ENCODE assay signal across 15 cellular contexts in genomic region chr3:72423643-72424042, GRCh38. TPM values are rescaled to one million over a fixed set of nuclear protein-coding genes. Genes with fewer than 3 reads are reported as not detected.
DNase-seq lines count a peak whose midpoint lies in the region; ATAC-seq, FAIRE-seq and TF ChIP-seq lines count a peak whose summit lies in the region.
"Had no signal": no experiment of that assay in that cellular context is flagged by ENCODE, and none has a peak within 500 bp of the region (broad histone marks: within the 10 kb centered on the region; RNA-seq: fewer than 3 reads in every experiment).

No MANE protein-coding gene starts in this region.

- H3K27ac Mint-ChIP-seq in activated T-cell treated with anti-CD3 and anti-CD28 coated beads, Interleukin-2, amount 50 U/mL, for 24 hours, result peak overlapping the region; percentile 59
- H3K27ac Mint-ChIP-seq in activated T-cell treated with anti-CD3 and anti-CD28 coated beads, Interleukin-2, amount 50 U/mL, for 72 hours, result no peak overlapping the region
- H3K27ac Mint-ChIP-seq: CD8-positive, alpha-beta T cell had no signal

- H3K4me1 Mint-ChIP-seq in activated T-cell treated with anti-CD3 and anti-CD28 coated beads, Interleukin-2, amount 50 U/mL, for 24 hours (ENCODE audit: low read depth), result peaks cover 91% of the 10 kb centered on the region
- peaks cover 85% of the 10 kb centered on the region for H3K4me1 Mint-ChIP-seq in activated T-cell treated with anti-CD3 and anti-CD28 coated beads, Interleukin-2, amount 50 U/mL, for 72 hours (ENCODE audit: low read depth)

- in situ Hi-C loops in K562 (cut with MboI), result no loop called here

- H2AFZ ChIP-seq in K562 (ENCODE audit: low read depth, low read length), result no peak overlapping the region

- peaks cover 3% of the 10 kb centered on the region; the same call in 1 of the 3 replicates for H3K36me3 ChIP-seq in K562 (ENCODE audit: control insufficient read depth, insufficient read depth, low read length)
- H3K36me3 ChIP-seq: HAP-1 had no signal

- H3K9me3 Mint-ChIP-seq in activated T-cell treated with anti-CD3 and anti-CD28 coated beads, Interleukin-2, amount 50 U/mL, for 24 hours, result peaks cover 8% of the 10 kb centered on the region
- peaks cover 0 to 7% of the 10 kb centered on the region in 2 donors for H3K9me3 Mint-ChIP-seq in activated T-cell treated with anti-CD3 and anti-CD28 coated beads, Interleukin-2, amount 50 U/mL, for 72 hours

- CTCF ChIA-PET in K562 (lab: Yijun Ruan, JAX; ENCODE audit: low intra/inter-chr PET ratio), result no interaction called here

- H3K4me3 ChIP-seq in K562, result no peak overlapping the region
- H3K4me3 ChIP-seq: BLaER1 treated with 17β-estradiol and CSF1 and Interleukin-3, amounts not matched to agents 10 nM and 100 nM; HAP-1 had no signal

- FAIRE-seq in K562 (lab: Jason Lieb, UNC), result no peak

- DNase-seq in activated T-cell treated with anti-CD3 and anti-CD28 coated beads, Interleukin-2, amount 50 U/mL, for 24 hours, result no peak
- no peak for DNase-seq in activated T-cell treated with anti-CD3 and anti-CD28 coated beads, Interleukin-2, amount 50 U/mL, for 72 hours
- DNase-seq in NCI-H524 (lab: John Stamatoyannopoulos, UW), result peak; percentile 21 to 60
- DNase-seq in K562 (ENCODE audit: extremely low read depth in 1 of 4, low spot score in 3 of 4), result no peak
- no peak for DNase-seq in activated CD8-positive, alpha-beta memory T cell treated with anti-CD3 and anti-CD28 coated beads for 24 hours
- no peak for DNase-seq in NCI-H526 (lab: John Stamatoyannopoulos, UW)
- DNase-seq: 8988T; CD8-positive, alpha-beta T cell; COR-L47; DMS153; DMS79; GF-D8 had no signal

- H3K9me3 ChIP-seq in K562 (replicated peaks; ENCODE audit: control insufficient read depth, insufficient read depth, low read depth, low read length), result no peaks in the 10 kb centered on the region
- H3K9me3 ChIP-seq: HAP-1 had no signal

- no peaks in the 10 kb centered on the region for H3K9me1 ChIP-seq in K562 (ENCODE audit: control insufficient read depth, insufficient read depth, low read length)

- peaks cover 0 to 15% of the 10 kb centered on the region in 2 experiments; a peak in 2 of 5 replicates for H3K4me1 ChIP-seq in K562 (replicated peaks in 1 of 2; ENCODE audit: control insufficient read depth in 2 of 2, insufficient read depth in 2 of 2, low read length in 2 of 2)
- H3K4me1 ChIP-seq: HAP-1 had no signal

- TF ChIP-seq CTCF in K562 (IDR thresholded peaks at IDR 0.05 in 2 of 3, conservative IDR thresholded peaks at IDR 0.05 in 1 of 3; ENCODE audit: insufficient read depth in 2 of 3, low read depth in 1 of 3, low read length in 3 of 3), result no peak

- WGBS in K562 (ENCODE audit: insufficient coverage, low coverage, missing lambda C conversion rate), result 89% methylated on average over 3 of the region's 3 CpGs

- no peak overlapping the region for H3K4me2 ChIP-seq in K562 (ENCODE audit: insufficient read depth, low read length)
- H3K4me2 ChIP-seq: BLaER1 treated with 17β-estradiol and CSF1 and Interleukin-3, amounts not matched to agents 10 nM and 100 nM had no signal

- H3K4me3 Mint-ChIP-seq in activated T-cell treated with anti-CD3 and anti-CD28 coated beads, Interleukin-2, amount 50 U/mL, for 24 hours, result no peak overlapping the region
- no peak overlapping the region for H3K4me3 Mint-ChIP-seq in activated T-cell treated with anti-CD3 and anti-CD28 coated beads, Interleukin-2, amount 50 U/mL, for 72 hours
- H3K4me3 Mint-ChIP-seq: CD8-positive, alpha-beta T cell had no signal

- peaks cover 75% of the 10 kb centered on the region for H3K36me3 Mint-ChIP-seq in activated T-cell treated with anti-CD3 and anti-CD28 coated beads, Interleukin-2, amount 50 U/mL, for 24 hours (ENCODE audit: low read depth)
- H3K36me3 Mint-ChIP-seq in activated T-cell treated with anti-CD3 and anti-CD28 coated beads, Interleukin-2, amount 50 U/mL, for 72 hours (ENCODE audit: insufficient read depth in 2 of 2), result peaks cover 10 to 38% of the 10 kb centered on the region in 2 donors

- TF ChIP-seq POLR2A in K562 (conservative IDR thresholded peaks at IDR 0.05), result no peak

- BruUV-seq in K562 (replicated peaks; lab: Mats Ljungman, UMichigan), result no TSS peak

- peaks cover 4% of the 10 kb centered on the region for H4K20me1 ChIP-seq in K562 (replicated peaks; ENCODE audit: control insufficient read depth, insufficient read depth, low read length)

- TF ChIP-seq RAD21 in K562 (CRISPR knock-in tag; conservative IDR thresholded peaks at IDR 0.05 in 1 of 2, IDR thresholded peaks at IDR 0.05 in 1 of 2), result no peak

- POLR2A ChIA-PET in K562 (lab: Yijun Ruan, JAX), result no interaction called here

- peaks cover 100% of the 10 kb centered on the region for H3K79me2 ChIP-seq in K562 (ENCODE audit: control insufficient read depth, insufficient read depth, low read length)

- intact Hi-C loops in K562 (cut with micrococcal nuclease), result no loop called here

- H3K27me3 ChIP-seq in K562 (ENCODE audit: control insufficient read depth in 2 of 2, insufficient read depth in 2 of 2, low read length in 2 of 2), result no peaks in the 10 kb centered on the region
- H3K27me3 ChIP-seq: BLaER1 treated with 17β-estradiol and CSF1 and Interleukin-3, amounts not matched to agents 10 nM and 100 nM had no signal

- no peak overlapping the region for H3K9ac ChIP-seq in K562 (ENCODE audit: insufficient read depth in 1 of 2, low read depth in 2 of 2, low read length in 2 of 2)
- H3K9ac ChIP-seq: BLaER1 treated with 17β-estradiol and CSF1 and Interleukin-3, amounts not matched to agents 10 nM and 100 nM had no signal

- no peak overlapping the region for H3K27ac ChIP-seq in K562 (ENCODE audit: extremely low read depth, low read depth, low read length)
- H3K27ac ChIP-seq: BLaER1 treated with 17β-estradiol and CSF1 and Interleukin-3, amounts not matched to agents 10 nM and 100 nM had no signal

- no peaks in the 10 kb centered on the region for H3K27me3 Mint-ChIP-seq in activated T-cell treated with anti-CD3 and anti-CD28 coated beads, Interleukin-2, amount 50 U/mL, for 24 hours
- no peaks in the 10 kb centered on the region for H3K27me3 Mint-ChIP-seq in activated T-cell treated with anti-CD3 and anti-CD28 coated beads, Interleukin-2, amount 50 U/mL, for 72 hours (ENCODE audit: low read depth)

- ATAC-seq in activated T-cell treated with anti-CD3 and anti-CD28 coated beads, Interleukin-2, amount 50 U/mL, for 72 hours (replicated peaks in 1 of 2), result no peak
- ATAC-seq in K562 (no peak), GM21717 (IDR thresholded peaks at IDR 0.05; ENCODE audit: unreplicated experiment) (no peak)
- ATAC-seq: CD8-positive, alpha-beta T cell had no signal

- no peak for TF ChIP-seq EP300 in K562 (IDR thresholded peaks at IDR 0.05; ENCODE audit: low read length)

TF ChIP-seq in K562, 482 proteins besides CTCF, POLR2A, EP300 and RAD21:
- TF ChIP-seq ZNF121 (CRISPR knock-in tag; conservative IDR thresholded peaks at IDR 0.05), result peak; percentile 43; the same call in 1 of the 2 replicates
- no peak for TF ChIP-seq SUPT5H (IDR thresholded peaks at IDR 0.05)

RNA-seq across cellular contexts. Expression of gene RYBP, which starts 22.8 kb away (rescaled TPM):
- total RNA-seq in activated T-cell treated with anti-CD3 and anti-CD28 coated beads, Interleukin-2, amount 50 U/mL, for 72 hours, result 10 to 100 TPM; 59.2 to 66.6 TPM
- total RNA-seq in K562 (2011; cell fraction: chromatin; rRNA removed; ENCODE audit: low replicate concordance), result 4.0 and 11.2 TPM in 2 replicates
- 2.7 and 3.4 TPM in 2 replicates for total RNA-seq in K562 (2011; cell fraction: nucleolus; rRNA removed)
- 7.3 and 13.5 TPM in 2 replicates for total RNA-seq in K562 (2011; cell fraction: nucleoplasm; rRNA removed)
- total RNA-seq in K562 (2014; rRNA removed) (4.9 and 6.6 TPM in 2 replicates), K562 (2014; rRNA removed; fragmentation: Illumina TruSeq; extraction: Trizol) (13.4 and 13.8 TPM in 2 replicates), K562 (2015; rRNA removed; fragmentation: Illumina TruSeq; extraction: Trizol) (13.2 and 14.8 TPM in 2 replicates), K562 (2021) (12.6 and 13.5 TPM in 2 replicates)
- polyA plus RNA-seq in K562 (2011; rRNA removed) (6.0 and 9.6 TPM in 2 replicates), K562 (2014; fragmentation: Illumina TruSeq; extraction: Trizol) (14.7 and 16.6 TPM in 2 replicates), K562 (2014; fragmentation: Nextera tagmentation; extraction: Ambion mirVana) (1 to 10 TPM; 4.8 to 4.9 TPM), K562 (2014; rRNA removed) (9.0 and 9.1 TPM in 2 replicates)
- 1.9 and 3.6 TPM in 2 replicates for polyA plus RNA-seq in K562 (2011; cell fraction: cytosol; rRNA removed)
- 4.8 and 5.3 TPM in 2 replicates for polyA plus RNA-seq in K562 (2011; cell fraction: nucleus; rRNA removed)
- polyA plus RNA-seq in K562 (2012), result 11.9 and 12.6 TPM in 2 replicates
- polyA minus RNA-seq in K562 (2011; rRNA and poly(A)+ RNA removed), result 9.1 and 10.5 TPM in 2 replicates
- 3.8 and 5.9 TPM in 2 replicates for polyA minus RNA-seq in K562 (2011; cell fraction: cytosol; rRNA and poly(A)+ RNA removed)
- 4.4 and 7.7 TPM in 2 replicates for polyA minus RNA-seq in K562 (2011; cell fraction: nucleus; rRNA and poly(A)+ RNA removed)

Comparison
In these comparisons a context has a peak if more than half of its experiments do, and no peak if none do; other contexts are left out.
1. DNase-seq: peak in NCI-H524 (2 of 2); none in activated T-cell treated with anti-CD3 and anti-CD28 coated beads, Interleukin-2, amount 50 U/mL, for 24 hours (single experiment), activated T-cell treated with anti-CD3 and anti-CD28 coated beads, Interleukin-2, amount 50 U/mL, for 72 hours (0 of 2), K562 (0 of 4), activated CD8-positive, alpha-beta memory T cell treated with anti-CD3 and anti-CD28 coated beads for 24 hours (single experiment) and NCI-H526 (0 of 2).